In the genomic region with DNA sequence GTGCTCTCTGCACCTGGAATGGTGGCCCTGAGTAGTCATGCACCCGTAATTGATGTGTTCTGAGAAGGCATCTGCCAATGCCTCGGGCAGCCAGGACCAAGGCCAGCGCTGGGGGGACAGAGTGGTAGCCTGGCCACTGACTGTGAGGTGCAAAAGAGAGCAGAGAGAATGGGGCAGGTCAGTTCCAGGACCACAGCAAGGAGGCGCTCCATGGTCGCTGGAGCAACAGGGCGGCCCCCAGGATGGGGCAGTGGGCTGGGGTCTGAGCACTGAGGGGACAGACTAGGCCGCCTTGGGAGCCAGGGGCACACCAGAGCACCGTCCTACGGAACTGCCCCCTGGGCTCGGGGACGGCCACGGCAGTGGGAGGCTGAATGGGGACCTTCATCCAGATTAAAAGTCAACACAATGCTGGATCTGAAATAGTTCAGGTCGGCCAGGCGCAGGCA, we compare ENCODE assay signal across 30 cellular contexts. TPM values are rescaled to one million over a fixed set of nuclear protein-coding genes. Genes with fewer than 3 reads are reported as not detected.
DNase-seq lines count a peak whose midpoint lies in the region; ATAC-seq and TF ChIP-seq lines count a peak whose summit lies in the region.
"Had no signal": no experiment of that assay in that cellular context is flagged by ENCODE, and none has a peak within 500 bp of the region (broad histone marks: within the 10 kb centered on the region; RNA-seq: fewer than 3 reads in every experiment).

No MANE protein-coding gene starts in this region.

- no peak overlapping the region for H3K4ac ChIP-seq in neuronal stem cell (ENCODE audit: low read length)

- no peak for ATAC-seq in activated naive CD8-positive, alpha-beta T cell treated with anti-CD3 and anti-CD28 coated beads, Interleukin-2, amount 50 U/mL, for 24 hours
- ATAC-seq in GM21515 (IDR thresholded peaks at IDR 0.05; ENCODE audit: unreplicated experiment) = no peak
- ATAC-seq: activated CD8-positive, alpha-beta T cell treated with anti-CD3 and anti-CD28 coated beads for 36 hours; effector memory CD8-positive, alpha-beta T cell; PC-3; psoas muscle; T-helper 17 cell had no signal

- H3K9me3 ChIP-seq in HEK293 (ENCODE audit: control insufficient read depth, insufficient read depth, low read depth, low read length) (no peaks in the 10 kb centered on the region), endodermal cell (ENCODE audit: control insufficient read depth, low read length) (no peaks in the 10 kb centered on the region), neuronal stem cell (replicated peaks in 1 of 2; ENCODE audit: control insufficient read depth in 2 of 2, insufficient read depth in 1 of 2, low read depth in 1 of 2, low read length in 2 of 2) (no peaks in the 10 kb centered on the region)
- H3K9me3 ChIP-seq: BLaER1, psoas muscle, transverse colon had no signal

- H3K9me3 Mint-ChIP-seq in endodermal cell = no peaks in the 10 kb centered on the region
- H3K9me3 Mint-ChIP-seq in activated naive CD8-positive, alpha-beta T cell treated with anti-CD3 and anti-CD28 coated beads, Interleukin-2, amount 50 U/mL, for 24 hours = no peaks in the 10 kb centered on the region
- H3K9me3 Mint-ChIP-seq: activated CD8-positive, alpha-beta T cell treated with anti-CD3 and anti-CD28 coated beads for 36 hours; activated naive CD8-positive, alpha-beta T cell treated with anti-CD3 and anti-CD28 coated beads, Interleukin-2, amount 10 ng/mL, durations not matched to agents 7 days and 5 days; effector memory CD8-positive, alpha-beta T cell; naive B cell had no signal

- TF ChIP-seq CTCF in HEK293 (tag by site-specific recombination; IDR thresholded peaks at IDR 0.05) (no peak), endodermal cell (conservative IDR thresholded peaks at IDR 0.05) (peak; percentile 57)

- no peaks in the 10 kb centered on the region for H3K36me3 Mint-ChIP-seq in endodermal cell (ENCODE audit: low read depth)
- H3K36me3 Mint-ChIP-seq in activated naive CD8-positive, alpha-beta T cell treated with anti-CD3 and anti-CD28 coated beads, Interleukin-2, amount 50 U/mL, for 24 hours (ENCODE audit: low read depth) = no peaks in the 10 kb centered on the region
- H3K36me3 Mint-ChIP-seq: activated naive CD8-positive, alpha-beta T cell treated with anti-CD3 and anti-CD28 coated beads, Interleukin-2, amount 10 ng/mL, durations not matched to agents 7 days and 5 days; naive B cell had no signal

- H2BK5ac ChIP-seq in neuronal stem cell (ENCODE audit: low read length) = no peak overlapping the region

- H3K14ac ChIP-seq in neuronal stem cell (ENCODE audit: low read length) = no peak overlapping the region

- H2BK12ac ChIP-seq in neuronal stem cell (ENCODE audit: low read length) = no peak overlapping the region

- H3K18ac ChIP-seq in neuronal stem cell (ENCODE audit: low read length) = no peak overlapping the region

- POLR2A ChIA-PET in HEK293 (lab: Yijun Ruan, JAX) = no interaction called here

- no peak overlapping the region for H3K27ac ChIP-seq in HEK293 (ENCODE audit: extremely low read depth, low read depth, low read length)
- no peak overlapping the region for H3K27ac ChIP-seq in endodermal cell (ENCODE audit: low read depth, low read length)
- H3K27ac ChIP-seq in neuronal stem cell (replicated peaks; ENCODE audit: low read length) = no peak overlapping the region
- H3K27ac ChIP-seq: BLaER1, GM23248, psoas muscle, transverse colon had no signal

- no peak overlapping the region for H3K27ac Mint-ChIP-seq in endodermal cell
- no peak overlapping the region for H3K27ac Mint-ChIP-seq in activated naive CD8-positive, alpha-beta T cell treated with anti-CD3 and anti-CD28 coated beads, Interleukin-2, amount 50 U/mL, for 24 hours
- H3K27ac Mint-ChIP-seq: activated CD8-positive, alpha-beta T cell treated with anti-CD3 and anti-CD28 coated beads for 36 hours; activated naive CD8-positive, alpha-beta T cell treated with anti-CD3 and anti-CD28 coated beads, Interleukin-2, amount 10 ng/mL, durations not matched to agents 7 days and 5 days; T-helper 17 cell had no signal

- H3K4me3 ChIP-seq in HEK293 (ENCODE audit: low read depth, low read length) (no peak overlapping the region), endodermal cell (ENCODE audit: low read length) (no peak overlapping the region), neuronal stem cell (ENCODE audit: low read length in 2 of 2) (no peak overlapping the region)
- H3K4me3 ChIP-seq: BLaER1, GM23248, psoas muscle, transverse colon had no signal

- DNase-seq in ELF-1 (ENCODE audit: low read depth, low spot score) (peak; percentile 30), endodermal cell (peak; percentile 81), neuronal stem cell (ENCODE audit: low spot score) (no peak), NCI-H345 treated with DMSO at 0.1 percent for 48 hours (lab: John Stamatoyannopoulos, UW; ENCODE audit: unreplicated experiment) (no peak)
- DNase-seq in activated naive CD8-positive, alpha-beta T cell treated with anti-CD3 and anti-CD28 coated beads, Interleukin-2, amount 50 U/mL, for 24 hours = no peak
- DNase-seq: activated CD4-positive, alpha-beta T cell treated with anti-CD3 and anti-CD28 coated beads for 1 hour; activated CD8-positive, alpha-beta memory T cell treated with anti-CD3 and anti-CD28 coated beads, Interleukin-2, amount 50 U/mL, for 48 hours; activated CD8-positive, alpha-beta T cell treated with anti-CD3 and anti-CD28 coated beads for 36 hours; central memory CD4-positive, alpha-beta T cell; COR-L47; effector memory CD8-positive, alpha-beta T cell; erythroblast; GDM1; GM23248; midbrain; MV-4-11; naive B cell; NCI-H1436; NCI-H2081 treated with DMSO at 0.1 percent for 48 hours; NCI-H226; nucleus accumbens; PC-3; psoas muscle; stimulated activated CD4-positive, alpha-beta T cell treated with anti-CD3 and anti-CD28 coated beads, Interleukin-4, amount 100 ng/mL, for 24 hours; T-helper 17 cell; transverse colon had no signal

- H3K4me1 Mint-ChIP-seq in endodermal cell = no peaks in the 10 kb centered on the region
- no peaks in the 10 kb centered on the region for H3K4me1 Mint-ChIP-seq in activated naive CD8-positive, alpha-beta T cell treated with anti-CD3 and anti-CD28 coated beads, Interleukin-2, amount 50 U/mL, for 24 hours
- H3K4me1 Mint-ChIP-seq: activated naive CD8-positive, alpha-beta T cell treated with anti-CD3 and anti-CD28 coated beads, Interleukin-2, amount 10 ng/mL, durations not matched to agents 7 days and 5 days had no signal

- H2AFZ ChIP-seq in neuronal stem cell (ENCODE audit: low read length) = no peak overlapping the region
- H2AFZ ChIP-seq: GM23248 had no signal

- H3K27me3 ChIP-seq in endodermal cell (ENCODE audit: control insufficient read depth, insufficient read depth, low read length, poor library complexity, severe bottlenecking) = no peaks in the 10 kb centered on the region
- H3K27me3 ChIP-seq in neuronal stem cell (ENCODE audit: control insufficient read depth in 3 of 3, insufficient read depth in 3 of 3, low read depth in 1 of 3, low read length in 3 of 3) = peaks cover 0 to 12% (median 0%) of the 10 kb centered on the region in 3 experiments
- H3K27me3 ChIP-seq: BLaER1, transverse colon had no signal

- WGBS in endodermal cell (ENCODE audit: insufficient coverage in 1 of 2, insufficient read length in 1 of 2), 2 experiments = 81 to 94% methylated on average over 5 to 14 of the region's 14 CpGs
- no CpG with 5 or more reads among the region's 14 CpGs for WGBS in neuronal stem cell (ENCODE audit: extremely low coverage in 2 of 2, insufficient read length in 2 of 2, insufficient replicate concordance in 1 of 2), 2 donors

- H3K36me3 ChIP-seq in HEK293 (ENCODE audit: control insufficient read depth in 2 of 2, insufficient read depth in 1 of 2, low read length in 2 of 2) (no peaks in the 10 kb centered on the region), endodermal cell (ENCODE audit: control insufficient read depth, insufficient read depth, low read length) (no peaks in the 10 kb centered on the region), neuronal stem cell (replicated peaks in 1 of 2; ENCODE audit: control insufficient read depth in 2 of 2, insufficient read depth in 2 of 2, low read length in 2 of 2) (no peaks in the 10 kb centered on the region)
- H3K36me3 ChIP-seq: BLaER1, transverse colon had no signal

- CTCF ChIA-PET in HEK293 (lab: Yijun Ruan, JAX) = no interaction called here

- H2AK5ac ChIP-seq in neuronal stem cell (ENCODE audit: low read depth, low read length) = no peak overlapping the region

- no peak overlapping the region for H4K8ac ChIP-seq in neuronal stem cell (ENCODE audit: low read depth, low read length)

- no peak overlapping the region for H3K4me2 ChIP-seq in neuronal stem cell (ENCODE audit: insufficient read depth, low read length, poor library complexity, severe bottlenecking)
- H3K4me2 ChIP-seq: BLaER1 had no signal

- no peak overlapping the region for H2BK120ac ChIP-seq in neuronal stem cell (ENCODE audit: low read depth, low read length)

- H3K79me1 ChIP-seq in neuronal stem cell (ENCODE audit: low read depth, low read length) = peaks cover 1% of the 10 kb centered on the region

- H3K9ac ChIP-seq in endodermal cell (ENCODE audit: extremely low read depth, low read length, poor library complexity, severe bottlenecking) (no peak overlapping the region), neuronal stem cell (ENCODE audit: low read depth, low read length, poor library complexity) (peak overlapping the region; percentile 5)
- H3K9ac ChIP-seq: BLaER1, GM23248 had no signal

- H2BK15ac ChIP-seq in neuronal stem cell (ENCODE audit: low read length) = no peak overlapping the region

- no peaks in the 10 kb centered on the region for H3K27me3 Mint-ChIP-seq in endodermal cell (ENCODE audit: insufficient read depth)
- H3K27me3 Mint-ChIP-seq in activated naive CD8-positive, alpha-beta T cell treated with anti-CD3 and anti-CD28 coated beads, Interleukin-2, amount 50 U/mL, for 24 hours = no peaks in the 10 kb centered on the region
- H3K27me3 Mint-ChIP-seq: activated CD8-positive, alpha-beta T cell treated with anti-CD3 and anti-CD28 coated beads for 36 hours had no signal

- no peak overlapping the region for H3K4me3 Mint-ChIP-seq in endodermal cell
- no peak overlapping the region for H3K4me3 Mint-ChIP-seq in activated naive CD8-positive, alpha-beta T cell treated with anti-CD3 and anti-CD28 coated beads, Interleukin-2, amount 50 U/mL, for 24 hours
- H3K4me3 Mint-ChIP-seq: activated CD8-positive, alpha-beta T cell treated with anti-CD3 and anti-CD28 coated beads for 36 hours; activated naive CD8-positive, alpha-beta T cell treated with anti-CD3 and anti-CD28 coated beads, Interleukin-2, amount 10 ng/mL, durations not matched to agents 7 days and 5 days; effector memory CD8-positive, alpha-beta T cell; naive B cell; T-helper 17 cell had no signal

- H3K4me1 ChIP-seq in HEK293 (ENCODE audit: control insufficient read depth, insufficient read depth, low read length) = no peaks in the 10 kb centered on the region
- H3K4me1 ChIP-seq in endodermal cell (ENCODE audit: control insufficient read depth, insufficient read depth, low read length) = no peaks in the 10 kb centered on the region
- H3K4me1 ChIP-seq in neuronal stem cell (ENCODE audit: control insufficient read depth in 2 of 2, insufficient read depth in 1 of 2, low read depth in 1 of 2, low read length in 2 of 2) = peaks cover 0 to 2% of the 10 kb centered on the region in 2 donors
- H3K4me1 ChIP-seq: psoas muscle, transverse colon had no signal

- no peak overlapping the region for H4K91ac ChIP-seq in neuronal stem cell (ENCODE audit: low read depth, low read length, poor library complexity)

- peak overlapping the region; percentile 61 for H3K23ac ChIP-seq in neuronal stem cell (ENCODE audit: low read depth, low read length, poor library complexity)

RNA-seq across cellular contexts. Expression of gene IQSEC1, which starts 48.3 kb away (rescaled TPM):
- 10 to 100 TPM; 22.7 to 24.5 TPM for total RNA-seq in endodermal cell
- polyA plus RNA-seq in endodermal cell (2013, experiment 1 of 2) = 39.0 TPM
- polyA plus RNA-seq in endodermal cell (2013, experiment 2 of 2) = 38.9 TPM
- 22.0 TPM for polyA plus RNA-seq in neuronal stem cell (2013, experiment 1 of 2)
- 22.8 TPM for polyA plus RNA-seq in neuronal stem cell (2013, experiment 2 of 2)

Comparison
In these comparisons a context has a peak if more than half of its experiments do, and no peak if none do; other contexts are left out.
1. DNase-seq: peak in ELF-1 (single experiment) and endodermal cell (single experiment); none in neuronal stem cell (single experiment), NCI-H345 treated with DMSO at 0.1 percent for 48 hours (single experiment) and activated naive CD8-positive, alpha-beta T cell treated with anti-CD3 and anti-CD28 coated beads, Interleukin-2, amount 50 U/mL, for 24 hours (single experiment).